Comparison of ENCODE assay signal across 8 cellular contexts in genomic region chr1:207873055-207873890, GRCh38.
DNase-seq lines count a peak whose midpoint lies in the region; ATAC-seq and TF ChIP-seq lines count a peak whose summit lies in the region.

No MANE protein-coding gene starts in this region.

- H3K4me3 ChIP-seq in neutrophil (ENCODE audit: low read depth in 1 of 2, low read length in 1 of 2) (no peak overlapping the region), foreskin fibroblast (ENCODE audit: low read depth in 1 of 2, low read length in 2 of 2) (no peak overlapping the region)

- in situ Hi-C loops in GM13977 (cut with MboI; ENCODE audit: low pct_unique_long_range_greater_than_20kb, low sequenced_read_pairs, unreplicated experiment) = loop anchor here (5.0 kb wide), 1 partner anchor 46 kb away; no protein-coding TSS in a partner anchor

- no peak for TF ChIP-seq CTCF in GM13977 (IDR thresholded peaks at IDR 0.05; ENCODE audit: extremely low read depth, insufficient read depth, missing control alignments)
- TF ChIP-seq CTCF in neutrophil (IDR thresholded peaks at IDR 0.05) = no peak
- TF ChIP-seq CTCF in foreskin fibroblast (IDR thresholded peaks at IDR 0.05; ENCODE audit: low read depth, low read length) = no peak

- H3K36me3 ChIP-seq in neutrophil = no peaks in the 10 kb centered on the region

- DNase-seq in GM13977 (ENCODE audit: low spot score) (peak; percentile 36), NCI-H146 treated with DMSO at 0.1 percent for 48 hours (lab: John Stamatoyannopoulos, UW; ENCODE audit: unreplicated experiment) (peak; percentile 7), foreskin fibroblast (no peak), RPMI8226 (no peak)
- peak; percentile 75 for DNase-seq in activated effector memory CD4-positive, alpha-beta T cell treated with anti-CD3 and anti-CD28 coated beads, Interleukin-2, amount 50 U/mL, for 16 hours

- peaks cover 21 to 23% of the 10 kb centered on the region in 2 experiments for H3K4me1 ChIP-seq in neutrophil (ENCODE audit: control insufficient read depth in 1 of 2, insufficient read depth in 1 of 2, low read depth in 1 of 2, low read length in 1 of 2)

- no peaks in the 10 kb centered on the region for H3K27me3 ChIP-seq in neutrophil

- no peaks in the 10 kb centered on the region for H3K9me3 ChIP-seq in neutrophil

- ATAC-seq in HG02588 (IDR thresholded peaks at IDR 0.05; ENCODE audit: unreplicated experiment) (no peak), GM18867 (IDR thresholded peaks at IDR 0.05; ENCODE audit: unreplicated experiment) (no peak)

- H3K27ac ChIP-seq in neutrophil = peak overlapping the region; percentile 15

Comparison
In these comparisons a context has a peak if more than half of its experiments do, and no peak if none do; other contexts are left out.
1. DNase-seq: peak in GM13977 (single experiment), NCI-H146 treated with DMSO at 0.1 percent for 48 hours (single experiment) and activated effector memory CD4-positive, alpha-beta T cell treated with anti-CD3 and anti-CD28 coated beads, Interleukin-2, amount 50 U/mL, for 16 hours (single experiment); none in foreskin fibroblast (0 of 2) and RPMI8226 (single experiment).